In genomic region chr14:68369289-68369925, GRCh38 we compare ENCODE assay signal across 10 cellular contexts.
DNase-seq lines count a peak whose midpoint lies in the region; ATAC-seq and TF ChIP-seq lines count a peak whose summit lies in the region.
"Had no signal": no experiment of that assay in that cellular context is flagged by ENCODE, and none has a peak within 500 bp of the region (broad histone marks: within the 10 kb centered on the region; RNA-seq: fewer than 3 reads in every experiment).

No MANE protein-coding gene starts in this region.

- no peak for TF ChIP-seq CTCF in OCI-LY7 (conservative IDR thresholded peaks at IDR 0.05; ENCODE audit: low read length)
- TF ChIP-seq CTCF in psoas muscle (IDR thresholded peaks at IDR 0.05) = no peak
- no peak for TF ChIP-seq CTCF in breast epithelium (IDR thresholded peaks at IDR 0.05)

- H3K79me2 ChIP-seq in OCI-LY7 (ENCODE audit: insufficient read depth, low read depth, low read length) = no peaks in the 10 kb centered on the region

- CTCF ChIA-PET in OCI-LY7 (lab: Charles Lee; ENCODE audit: unreplicated experiment) = no interaction called here

- H3K27me3 ChIP-seq in psoas muscle (ENCODE audit: insufficient read depth in 3 of 3, low read length in 2 of 3) = no peaks in the 10 kb centered on the region
- no peaks in the 10 kb centered on the region for H3K27me3 ChIP-seq in breast epithelium

- H3K9me3 ChIP-seq in OCI-LY7 (ENCODE audit: low read length) = peaks cover 5% of the 10 kb centered on the region; the same call in 1 of the 2 replicates
- no peaks in the 10 kb centered on the region for H3K9me3 ChIP-seq in psoas muscle
- no peaks in the 10 kb centered on the region for H3K9me3 ChIP-seq in breast epithelium
- H3K9me3 ChIP-seq: prostate gland had no signal

- H3K9me2 ChIP-seq in OCI-LY7 (ENCODE audit: insufficient read depth, low read length) = no peaks in the 10 kb centered on the region

- intact Hi-C loops in OCI-LY7 (cut with micrococcal nuclease; ENCODE audit: unreplicated experiment) = loop anchor here (2.0 kb wide), 2 partner anchors 87 to 445 kb away; no protein-coding TSS in a partner anchor
- intact Hi-C loops in psoas muscle (cut with DNase I) = no loop called here
- intact Hi-C loops in breast epithelium (cut with DNase I; ENCODE audit: low total_unique reads) = no loop called here

- TF ChIP-seq POLR2A in breast epithelium (IDR thresholded peaks at IDR 0.05) = no peak

- H3K4me1 ChIP-seq in OCI-LY7 (ENCODE audit: insufficient read depth, low read length, poor library complexity, severe bottlenecking) (peaks cover 98% of the 10 kb centered on the region), psoas muscle (peaks cover 7% of the 10 kb centered on the region), breast epithelium (no peaks in the 10 kb centered on the region)

- H4K20me1 ChIP-seq in OCI-LY7 (ENCODE audit: insufficient read depth, low read length) = no peaks in the 10 kb centered on the region

- no peaks in the 10 kb centered on the region for H3K36me3 ChIP-seq in OCI-LY7 (ENCODE audit: insufficient read depth, low read length)
- H3K36me3 ChIP-seq in psoas muscle (ENCODE audit: insufficient read depth in 1 of 2, low read depth in 1 of 2) = no peaks in the 10 kb centered on the region
- no peaks in the 10 kb centered on the region for H3K36me3 ChIP-seq in breast epithelium
- H3K36me3 ChIP-seq: prostate gland had no signal

- H3K4me2 ChIP-seq in OCI-LY7 (ENCODE audit: low read length) = peak overlapping the region; percentile 52

- ATAC-seq in GM18517 (IDR thresholded peaks at IDR 0.05; ENCODE audit: unreplicated experiment) (peak; percentile 49), GM21723 (IDR thresholded peaks at IDR 0.05; ENCODE audit: unreplicated experiment) (peak; percentile 59), psoas muscle (no peak)

- H3K4me3 ChIP-seq in OCI-LY7 (ENCODE audit: low read depth, low read length, poor library complexity, severe bottlenecking) (peak overlapping the region; percentile 13), psoas muscle (no peak overlapping the region), breast epithelium (no peak overlapping the region)
- H3K4me3 ChIP-seq: prostate gland had no signal

- no TSS peak for BruUV-seq in OCI-LY7 (replicated peaks; lab: Mats Ljungman, UMichigan)

- H3K27ac ChIP-seq in OCI-LY7 (ENCODE audit: low read depth, low read length, poor library complexity, severe bottlenecking) = peak overlapping the region; percentile 34
- H3K27ac ChIP-seq in psoas muscle = peak overlapping the region; percentile 17
- H3K27ac ChIP-seq in breast epithelium = no peak overlapping the region
- H3K27ac ChIP-seq: prostate gland had no signal

- no peak for DNase-seq in OCI-LY7 (ENCODE audit: low spot score)
- no peak for DNase-seq in psoas muscle
- no peak for DNase-seq in cerebellum (ENCODE audit: low spot score)
- DNase-seq in NCI-H526 (lab: John Stamatoyannopoulos, UW) = no peak
- DNase-seq in breast epithelium (ENCODE audit: low spot score in 2 of 2) = no peak
- DNase-seq: DMS79, SW 1271 had no signal

- POLR2A ChIA-PET in OCI-LY7 (lab: Charles Lee) = interaction anchor here (0.6 to 1.0 kb wide), 3 partner anchors 15 to 101 kb away, joined by 3 read pairs; no protein-coding TSS in a partner anchor

- peak overlapping the region; percentile 81; the same call in 1 of the 2 replicates for H2AFZ ChIP-seq in OCI-LY7 (ENCODE audit: low read length)

- WGBS in psoas muscle, 3 donors = 64 to 69% (median 66%) methylated on average over 6 of the region's 6 CpGs

Comparison
In these comparisons a context has a peak if more than half of its experiments do, and no peak if none do; other contexts are left out.
1. ATAC-seq: peak in GM18517 (single experiment) and GM21723 (single experiment); none in psoas muscle (0 of 4).
2. H3K27ac ChIP-seq: peak in OCI-LY7 (single experiment) and psoas muscle (single experiment); none in breast epithelium (0 of 2).